21 cellular contexts compared by ENCODE assay signal in genomic region chr4:24369630-24370029, GRCh38.
"Had no signal": no experiment of that assay in that cellular context is flagged by ENCODE, and none has a peak within 500 bp of the region (broad histone marks: within the 10 kb centered on the region; RNA-seq: fewer than 3 reads in every experiment).

No MANE protein-coding gene starts in this region.

- DNase-seq: activated B cell treated with CpG ODN at 0.5 μM for 24 hours; activated CD4-positive, alpha-beta memory T cell treated with anti-CD3 and anti-CD28 coated beads for 36 hours; activated CD4-positive, alpha-beta T cell treated with anti-CD3 and anti-CD28 coated beads for 4 hours; activated CD4-positive, alpha-beta T cell treated with anti-CD3 and anti-CD28 coated beads, Interleukin-2, amount 10 ng/mL, durations not matched to agents 24 days and 14 days; activated CD4-positive, alpha-beta T cell treated with anti-CD3 and anti-CD28 coated beads, Interleukin-2, amount 50 U/mL, for 1 hour; activated CD4-positive, alpha-beta T cell treated with anti-CD3 and anti-CD28 coated beads, Interleukin-2, amount 50 U/mL, for 4 hours; activated CD4-positive, CD25-positive, alpha-beta regulatory T cell treated with anti-CD3 and anti-CD28 coated beads, Interleukin-2, amount 50 U/mL, for 72 hours; activated CD8-positive, alpha-beta memory T cell treated with anti-CD3 and anti-CD28 coated beads, Interleukin-2, amount 50 U/mL, for 4 hours; activated CD8-positive, alpha-beta T cell treated with anti-CD3 and anti-CD28 coated beads for 36 hours; activated effector memory CD4-positive, alpha-beta T cell treated with Interleukin-2 at 50 U/mL for 16 hours; activated gamma-delta T cell; activated naive CD4-positive, alpha-beta T cell treated with anti-CD3 and anti-CD28 coated beads, Interleukin-2, amount 10 ng/mL, durations not matched to agents 7 days and 5 days; activated naive CD4-positive, alpha-beta T cell treated with Interleukin-2 at 50 U/mL for 16 hours; activated naive CD8-positive, alpha-beta T cell treated with anti-CD3 and anti-CD28 coated beads, Interleukin-2, amount 10 ng/mL, durations not matched to agents 7 days and 5 days; activated naive CD8-positive, alpha-beta T cell treated with anti-CD3 and anti-CD28 coated beads, Interleukin-2, amount 50 U/mL, for 24 hours; activated T-cell treated with anti-CD3 and anti-CD28 coated beads for 4 hours; activated T-cell treated with anti-CD3 and anti-CD28 coated beads, Interleukin-2, amount 50 U/mL, for 1 hour; activated T-cell treated with anti-CD3 and anti-CD28 coated beads, Interleukin-2, amount 50 U/mL, for 4 hours; T-helper 1 cell; T-helper 2 cell; T-helper 9 cell had no signal

- ATAC-seq: activated CD8-positive, alpha-beta T cell treated with anti-CD3 and anti-CD28 coated beads for 36 hours; activated naive CD8-positive, alpha-beta T cell treated with anti-CD3 and anti-CD28 coated beads, Interleukin-2, amount 50 U/mL, for 24 hours; activated T-cell treated with anti-CD3 and anti-CD28 coated beads, Interleukin-2, amount 50 U/mL, for 4 hours had no signal
